10 cellular contexts compared by ENCODE assay signal in genomic region chr13:99218545-99218944, GRCh38. TPM values are rescaled to one million over a fixed set of nuclear protein-coding genes. Genes with fewer than 3 reads are reported as not detected.
DNase-seq lines count a peak whose midpoint lies in the region; ATAC-seq, FAIRE-seq and TF ChIP-seq lines count a peak whose summit lies in the region.
"Had no signal": no experiment of that assay in that cellular context is flagged by ENCODE, and none has a peak within 500 bp of the region (broad histone marks: within the 10 kb centered on the region; RNA-seq: fewer than 3 reads in every experiment).

No MANE protein-coding gene starts in this region.

- H3K27me3 ChIP-seq in adipocyte (replicated peaks; ENCODE audit: control insufficient read depth, insufficient read depth, low read length) (no peaks in the 10 kb centered on the region), testis (no peaks in the 10 kb centered on the region)

- peaks cover 25% of the 10 kb centered on the region for H3K4me1 ChIP-seq in adipocyte (ENCODE audit: control insufficient read depth, insufficient read depth, low read length)
- peaks cover 16% of the 10 kb centered on the region for H3K4me1 ChIP-seq in testis
- H3K4me1 ChIP-seq: parathyroid adenoma had no signal

- H3K36me3 ChIP-seq in adipocyte (ENCODE audit: control insufficient read depth, insufficient read depth, low read length, severe bottlenecking) = no peaks in the 10 kb centered on the region
- no peaks in the 10 kb centered on the region for H3K36me3 ChIP-seq in testis (ENCODE audit: low read depth, missing control alignments)

- no peak for TF ChIP-seq POLR2A in testis (IDR thresholded peaks at IDR 0.05)

- H3K36me3 Mint-ChIP-seq in activated T-cell treated with anti-CD3 and anti-CD28 coated beads, Interleukin-2, amount 50 U/mL, for 4 hours (ENCODE audit: insufficient read depth) = peaks cover 16% of the 10 kb centered on the region

- TF ChIP-seq CTCF in testis (IDR thresholded peaks at IDR 0.05) = no peak

- WGBS in testis, 2 donors = 23 to 31% methylated on average over 6 of the region's 6 CpGs

- DNase-seq in activated T-cell treated with anti-CD3 and anti-CD28 coated beads, Interleukin-2, amount 50 U/mL, for 4 hours = no peak
- DNase-seq in activated T-cell treated with anti-CD3 and anti-CD28 coated beads, Interleukin-2, amount 50 U/mL, for 48 hours = no peak
- DNase-seq in adipocyte (ENCODE audit: low read depth) (no peak), testis (peak; percentile 85), HK-2 (ENCODE audit: unreplicated experiment) (no peak), NCI-H187 (lab: John Stamatoyannopoulos, UW) (no peak)
- DNase-seq: NCI-H2171 treated with DMSO at 0.1 percent for 48 hours had no signal

- no peaks in the 10 kb centered on the region for H3K27me3 Mint-ChIP-seq in activated T-cell treated with anti-CD3 and anti-CD28 coated beads, Interleukin-2, amount 50 U/mL, for 4 hours (ENCODE audit: low read depth)

- peak; percentile 9 for FAIRE-seq in islet of Langerhans (lab: Jason Lieb, UNC)

- H3K4me1 Mint-ChIP-seq in activated T-cell treated with anti-CD3 and anti-CD28 coated beads, Interleukin-2, amount 50 U/mL, for 4 hours (ENCODE audit: low read depth) = peaks cover 86% of the 10 kb centered on the region

- intact Hi-C loops in testis (cut with DNase I; ENCODE audit: low total_unique reads) = no loop called here

- H3K27ac ChIP-seq in testis = no peak overlapping the region
- H3K27ac ChIP-seq: parathyroid adenoma had no signal

- no peak overlapping the region for H3K9ac ChIP-seq in adipocyte (ENCODE audit: low read length)
- H3K9ac ChIP-seq: parathyroid adenoma had no signal

- H3K4me3 ChIP-seq in adipocyte (ENCODE audit: low read length) = peak overlapping the region; percentile 12
- H3K4me3 ChIP-seq in testis = no peak overlapping the region

- H3K9me3 Mint-ChIP-seq in activated T-cell treated with anti-CD3 and anti-CD28 coated beads, Interleukin-2, amount 50 U/mL, for 4 hours = peaks cover 4% of the 10 kb centered on the region

- ATAC-seq in activated T-cell treated with anti-CD3 and anti-CD28 coated beads, Interleukin-2, amount 50 U/mL, for 4 hours = no peak
- ATAC-seq in GM18517 (IDR thresholded peaks at IDR 0.05; ENCODE audit: unreplicated experiment) = no peak

- H3K4me3 Mint-ChIP-seq in activated T-cell treated with anti-CD3 and anti-CD28 coated beads, Interleukin-2, amount 50 U/mL, for 4 hours = peak overlapping the region; percentile 71

- H3K9me3 ChIP-seq in adipocyte (ENCODE audit: control insufficient read depth, low read length) (no peaks in the 10 kb centered on the region), testis (no peaks in the 10 kb centered on the region)

RNA-seq across cellular contexts. Expression of gene UBAC2, which starts 17.9 kb away (rescaled TPM):
- 10 to 100 TPM; 48.5 to 50.4 (median 49.1) TPM for total RNA-seq in activated T-cell treated with anti-CD3 and anti-CD28 coated beads, Interleukin-2, amount 50 U/mL, for 4 hours
- total RNA-seq in testis = 10 to 100 TPM; 85.5 to 93.0 TPM
- 147 TPM for polyA plus RNA-seq in testis (ENCODE audit: insufficient read depth, low read depth, low replicate concordance)

RNA-seq across cellular contexts. Expression of gene GPR18, which starts 39.6 kb away (rescaled TPM):
- 1 to 10 TPM; 3.3 to 4.0 (median 3.9) TPM for total RNA-seq in activated T-cell treated with anti-CD3 and anti-CD28 coated beads, Interleukin-2, amount 50 U/mL, for 4 hours
- 10 to 100 TPM in 1 of 2 donors, 1 to 10 TPM in 1; 8.5 to 16.6 TPM for total RNA-seq in testis
- polyA plus RNA-seq in testis (ENCODE audit: insufficient read depth, low read depth, low replicate concordance) = 18.0 TPM
